33 cellular contexts compared by ENCODE assay signal in genomic region chr16:78879046-78879445, GRCh38.
"Had no signal": no experiment of that assay in that cellular context is flagged by ENCODE, and none has a peak within 500 bp of the region (broad histone marks: within the 10 kb centered on the region; RNA-seq: fewer than 3 reads in every experiment).

No MANE protein-coding gene starts in this region.

- H3K4me3 Mint-ChIP-seq: activated CD4-positive, alpha-beta memory T cell treated with anti-CD3 and anti-CD28 coated beads for 36 hours; activated CD4-positive, alpha-beta T cell treated with anti-CD3 and anti-CD28 coated beads for 36 hours; activated CD4-positive, alpha-beta T cell treated with anti-CD3 and anti-CD28 coated beads, Interleukin-2, amount 10 ng/mL, durations not matched to agents 24 days and 14 days; activated CD8-positive, alpha-beta memory T cell treated with anti-CD3 and anti-CD28 coated beads, Interleukin-2, amount 10 ng/mL, durations not matched to agents 7 days and 5 days; activated CD8-positive, alpha-beta T cell treated with anti-CD3 and anti-CD28 coated beads, Interleukin-2, amount 10 ng/mL, durations not matched to agents 7 days and 5 days; activated naive CD4-positive, alpha-beta T cell treated with anti-CD3 and anti-CD28 coated beads, Interleukin-2, amount 10 ng/mL, durations not matched to agents 7 days and 5 days; activated naive CD8-positive, alpha-beta T cell treated with anti-CD3 and anti-CD28 coated beads, Interleukin-2, amount 10 ng/mL, durations not matched to agents 7 days and 5 days; activated T-helper 1 cell treated with anti-CD3 and anti-CD28 coated beads, Interleukin-12 subunit alpha, Interleukin-12 subunit beta, Interleukin-2, Interleukin-4 antibody, amounts not matched to agents 30 ng/mL and 10 ng/mL and 1 ng/mL, durations not matched to agents 14 hours and 24 hours and 36 hours; brain; endodermal cell; T-helper 17 cell; T-helper 2 cell treated with Interferon-gamma antibody and Interleukin-4, amounts not matched to agents 5 μg/mL and 100 μg/mL, for 36 hours had no signal

- H3K9me3 Mint-ChIP-seq: activated CD4-positive, alpha-beta memory T cell treated with anti-CD3 and anti-CD28 coated beads for 36 hours; activated CD4-positive, alpha-beta T cell treated with anti-CD3 and anti-CD28 coated beads, Interleukin-2, amount 10 ng/mL, durations not matched to agents 24 days and 14 days; activated naive CD4-positive, alpha-beta T cell treated with anti-CD3 and anti-CD28 coated beads, Interleukin-2, amount 10 ng/mL, durations not matched to agents 7 days and 5 days; activated naive CD4-positive, alpha-beta T cell treated with anti-CD3 and anti-CD28 coated beads, Interleukin-2, amount 50 U/mL, for 72 hours; activated T-helper 1 cell treated with anti-CD3 and anti-CD28 coated beads, Interleukin-12 subunit alpha, Interleukin-12 subunit beta, Interleukin-2, Interleukin-4 antibody, amounts not matched to agents 30 ng/mL and 10 ng/mL and 1 ng/mL, durations not matched to agents 14 hours and 24 hours and 36 hours; activated T-helper 2 cell treated with anti-CD3 and anti-CD28 coated beads, Interferon-gamma antibody, Interleukin-2, Interleukin-4, amounts not matched to agents 10 μg/mL and 5 μg/mL and 100 μg/mL, durations not matched to agents 14 hours and 24 hours and 36 hours; brain; endodermal cell; T-helper 2 cell treated with Interferon-gamma antibody and Interleukin-4, amounts not matched to agents 5 μg/mL and 100 μg/mL, for 36 hours had no signal

- H3K27ac ChIP-seq: ascending aorta, breast epithelium, cardiac muscle cell, colonic mucosa had no signal

- H3K27me3 ChIP-seq: ascending aorta, breast epithelium, cardiac muscle cell, colonic mucosa had no signal

- ATAC-seq: activated CD4-positive, alpha-beta T cell treated with anti-CD3 and anti-CD28 coated beads for 36 hours; activated CD8-positive, alpha-beta memory T cell treated with anti-CD3 and anti-CD28 coated beads, Interleukin-2, amount 10 ng/mL, durations not matched to agents 7 days and 5 days; activated CD8-positive, alpha-beta T cell treated with anti-CD3 and anti-CD28 coated beads, Interleukin-2, amount 10 ng/mL, durations not matched to agents 7 days and 5 days; activated naive CD4-positive, alpha-beta T cell treated with anti-CD3 and anti-CD28 coated beads, Interleukin-2, amount 50 U/mL, for 72 hours; esophagus mucosa; T-helper 17 cell had no signal

- H3K27ac Mint-ChIP-seq: activated CD4-positive, alpha-beta T cell treated with anti-CD3 and anti-CD28 coated beads for 36 hours; activated CD4-positive, alpha-beta T cell treated with anti-CD3 and anti-CD28 coated beads, Interleukin-2, amount 10 ng/mL, durations not matched to agents 24 days and 14 days; activated CD8-positive, alpha-beta memory T cell treated with anti-CD3 and anti-CD28 coated beads, Interleukin-2, amount 10 ng/mL, durations not matched to agents 7 days and 5 days; activated CD8-positive, alpha-beta T cell treated with anti-CD3 and anti-CD28 coated beads, Interleukin-2, amount 10 ng/mL, durations not matched to agents 7 days and 5 days; activated naive CD4-positive, alpha-beta T cell treated with anti-CD3 and anti-CD28 coated beads, Interleukin-2, amount 10 ng/mL, durations not matched to agents 7 days and 5 days; activated naive CD8-positive, alpha-beta T cell treated with anti-CD3 and anti-CD28 coated beads, Interleukin-2, amount 10 ng/mL, durations not matched to agents 7 days and 5 days; activated T-helper 1 cell treated with anti-CD3 and anti-CD28 coated beads, Interleukin-12 subunit alpha, Interleukin-12 subunit beta, Interleukin-2, Interleukin-4 antibody, amounts not matched to agents 30 ng/mL and 10 ng/mL and 1 ng/mL, durations not matched to agents 14 hours and 24 hours and 36 hours; activated T-helper 2 cell treated with anti-CD3 and anti-CD28 coated beads, Interferon-gamma antibody, Interleukin-2, Interleukin-4, amounts not matched to agents 10 μg/mL and 5 μg/mL and 100 μg/mL, durations not matched to agents 14 hours and 24 hours and 36 hours; brain; endodermal cell; T-helper 17 cell; T-helper 2 cell treated with Interferon-gamma antibody and Interleukin-4, amounts not matched to agents 5 μg/mL and 100 μg/mL, for 36 hours had no signal

- H3K4me3 ChIP-seq: ascending aorta, breast epithelium, cardiac muscle cell, colonic mucosa had no signal

- H3K9me3 ChIP-seq: ascending aorta, breast epithelium, colonic mucosa had no signal

- H3K36me3 ChIP-seq: ascending aorta, breast epithelium, cardiac muscle cell, colonic mucosa had no signal

- H3K36me3 Mint-ChIP-seq: activated CD4-positive, alpha-beta memory T cell treated with anti-CD3 and anti-CD28 coated beads for 36 hours; activated naive CD4-positive, alpha-beta T cell treated with anti-CD3 and anti-CD28 coated beads, Interleukin-2, amount 10 ng/mL, durations not matched to agents 7 days and 5 days; activated naive CD4-positive, alpha-beta T cell treated with anti-CD3 and anti-CD28 coated beads, Interleukin-2, amount 50 U/mL, for 72 hours; activated naive CD8-positive, alpha-beta T cell treated with anti-CD3 and anti-CD28 coated beads, Interleukin-2, amount 10 ng/mL, durations not matched to agents 7 days and 5 days; brain had no signal

- DNase-seq: activated CD4-positive, alpha-beta memory T cell treated with anti-CD3 and anti-CD28 coated beads for 36 hours; activated CD4-positive, alpha-beta T cell treated with anti-CD3 and anti-CD28 coated beads for 36 hours; activated CD4-positive, alpha-beta T cell treated with anti-CD3 and anti-CD28 coated beads, Interleukin-2, amount 10 ng/mL, durations not matched to agents 24 days and 14 days; activated CD4-positive, CD25-positive, alpha-beta regulatory T cell; activated CD4-positive, CD25-positive, alpha-beta regulatory T cell treated with anti-CD3 and anti-CD28 coated beads, Interleukin-2, amount 50 U/mL, for 72 hours; activated CD8-positive, alpha-beta memory T cell treated with anti-CD3 and anti-CD28 coated beads, Interleukin-2, amount 10 ng/mL, durations not matched to agents 7 days and 5 days; activated CD8-positive, alpha-beta memory T cell treated with anti-CD3 and anti-CD28 coated beads, Interleukin-2, amount 50 U/mL, for 4 hours; activated CD8-positive, alpha-beta T cell treated with anti-CD3 and anti-CD28 coated beads, Interleukin-2, amount 10 ng/mL, durations not matched to agents 7 days and 5 days; activated gamma-delta T cell; activated naive CD4-positive, alpha-beta T cell; activated naive CD4-positive, alpha-beta T cell treated with anti-CD3 and anti-CD28 coated beads, Interleukin-2, amount 10 ng/mL, durations not matched to agents 7 days and 5 days; activated naive CD8-positive, alpha-beta T cell treated with anti-CD3 and anti-CD28 coated beads, Interleukin-2, amount 10 ng/mL, durations not matched to agents 7 days and 5 days; activated T-cell treated with anti-CD3 and anti-CD28 coated beads, Interleukin-2, amount 50 U/mL, for 1 hour; activated T-cell treated with anti-CD3 and anti-CD28 coated beads, Interleukin-2, amount 50 U/mL, for 48 hours; central memory CD4-positive, alpha-beta T cell; cerebellar nuclear complex; colonic mucosa; effector memory CD4-positive, alpha-beta T cell; endodermal cell; foreskin fibroblast; head of caudate nucleus; T-helper 1 cell; T-helper 17 cell; T1000 had no signal

- H3K4me1 Mint-ChIP-seq: activated naive CD4-positive, alpha-beta T cell treated with anti-CD3 and anti-CD28 coated beads, Interleukin-2, amount 10 ng/mL, durations not matched to agents 7 days and 5 days; activated naive CD8-positive, alpha-beta T cell treated with anti-CD3 and anti-CD28 coated beads, Interleukin-2, amount 10 ng/mL, durations not matched to agents 7 days and 5 days had no signal

- H3K4me1 ChIP-seq: breast epithelium, colonic mucosa had no signal

- H3K27me3 Mint-ChIP-seq: activated CD4-positive, alpha-beta memory T cell treated with anti-CD3 and anti-CD28 coated beads for 36 hours; activated CD4-positive, alpha-beta T cell treated with anti-CD3 and anti-CD28 coated beads for 36 hours; activated CD4-positive, alpha-beta T cell treated with anti-CD3 and anti-CD28 coated beads, Interleukin-2, amount 10 ng/mL, durations not matched to agents 24 days and 14 days; activated CD8-positive, alpha-beta memory T cell treated with anti-CD3 and anti-CD28 coated beads, Interleukin-2, amount 10 ng/mL, durations not matched to agents 7 days and 5 days; activated naive CD4-positive, alpha-beta T cell treated with anti-CD3 and anti-CD28 coated beads, Interleukin-2, amount 10 ng/mL, durations not matched to agents 7 days and 5 days; T-helper 17 cell had no signal
